Comparison of ENCODE assay signal across 1 cellular context in genomic region chr11:86749861-86750401, GRCh38.
TF ChIP-seq lines count a peak whose summit lies in the region.

No MANE protein-coding gene starts in this region.

TF ChIP-seq in IMR-90, 13 proteins besides CTCF, POLR2A, EP300 and RAD21:
- no peak for TF ChIP-seq ELK1 (IDR thresholded peaks at IDR 0.05; ENCODE audit: borderline replicate concordance, low read depth, low read length)
- no peak for TF ChIP-seq USF2 (IDR thresholded peaks at IDR 0.05; ENCODE audit: low read depth, low read length)
